In genomic region chr19:47404334-47405196, GRCh38 we compare ENCODE assay signal across 16 cellular contexts. TPM values are rescaled to one million over a fixed set of nuclear protein-coding genes. Genes with fewer than 3 reads are reported as not detected.
"Had no signal": no experiment of that assay in that cellular context is flagged by ENCODE, and none has a peak within 500 bp of the region (broad histone marks: within the 10 kb centered on the region; RNA-seq: fewer than 3 reads in every experiment).

No MANE protein-coding gene starts in this region.

- H3K4me3 ChIP-seq: gastrocnemius medialis, right atrium auricular region, tibial nerve had no signal

- H3K36me3 ChIP-seq: gastrocnemius medialis, neutrophil, right atrium auricular region had no signal

- FAIRE-seq: endometrium, small intestine had no signal

- DNase-seq: effector memory CD4-positive, alpha-beta T cell; gastrocnemius medialis; islet precursor cell; mammary epithelial cell; naive thymus-derived CD4-positive, alpha-beta T cell; nephron progenitor cell; small intestine; stimulated activated CD4-positive, alpha-beta T cell treated with anti-CD3 and anti-CD28 coated beads, Interleukin-12 subunit alpha, Interleukin-12 subunit beta, amount 100 ng/mL, for 4 hours; stimulated activated naive CD4-positive, alpha-beta T cell treated with Interleukin-2 at 50 U/mL for 16 hours had no signal

- H3K27ac ChIP-seq: gastrocnemius medialis, neutrophil, right atrium auricular region, tibial nerve had no signal

- H3K4me3 Mint-ChIP-seq: naive thymus-derived CD4-positive, alpha-beta T cell; nephron progenitor cell had no signal

- H3K27me3 ChIP-seq: right atrium auricular region had no signal

- H3K9me3 ChIP-seq: gastrocnemius medialis, neutrophil, right atrium auricular region, tibial nerve had no signal

- ATAC-seq: esophagus mucosa; gastrocnemius medialis; left lobe of liver; naive thymus-derived CD4-positive, alpha-beta T cell had no signal

- H3K4me1 ChIP-seq: gastrocnemius medialis, right atrium auricular region, tibial nerve had no signal

- H3K27ac Mint-ChIP-seq: nephron progenitor cell had no signal

RNA-seq across cellular contexts. Expression of gene MEIS3, which starts 14.8 kb away (rescaled TPM):
- total RNA-seq: mononuclear cell had no signal
- polyA plus RNA-seq: naive thymus-derived CD4-positive, alpha-beta T cell had no signal
